Comparison of ENCODE assay signal across 21 cellular contexts in the genomic region with DNA sequence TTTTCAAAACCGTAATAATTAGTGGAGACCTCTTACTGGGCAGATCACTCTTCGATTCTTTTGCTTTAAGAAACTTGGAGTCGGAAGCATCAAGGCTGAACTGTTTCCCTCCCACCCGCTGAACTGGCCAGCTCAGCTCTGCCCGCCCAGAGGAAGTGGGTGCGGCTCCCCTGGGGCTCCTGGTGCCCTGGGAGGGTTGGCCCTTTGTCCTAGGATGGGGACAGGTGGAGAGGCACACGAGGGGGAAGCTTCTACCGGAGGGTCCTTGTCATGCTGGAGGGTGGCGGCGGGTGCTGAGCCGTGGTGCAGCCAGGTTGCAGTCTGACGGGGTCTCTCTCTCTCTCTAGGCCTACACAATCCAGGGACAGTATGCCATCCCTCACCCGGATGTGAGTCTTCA.
"Had no signal": no experiment of that assay in that cellular context is flagged by ENCODE, and none has a peak within 500 bp of the region (broad histone marks: within the 10 kb centered on the region; RNA-seq: fewer than 3 reads in every experiment).

No MANE protein-coding gene starts in this region.

- H3K27me3 Mint-ChIP-seq: naive thymus-derived CD8-positive, alpha-beta T cell; stimulated activated memory B cell treated with anti-CD40 and anti-IgM and Interleukin-4, amounts not matched to agents 10 μg/mL and 1 μg/mL and 100 μg/mL, for 72 hours; stimulated activated naive CD8-positive, alpha-beta T cell treated with anti-CD3 and anti-CD28 coated beads, Interleukin-15, Interleukin-2, amounts not matched to agents 100 ng/mL and 50 ng/mL, for 24 hours had no signal

- H3K27me3 ChIP-seq: hepatocyte, pancreas, right lobe of liver, upper lobe of left lung had no signal

- H3K9me3 Mint-ChIP-seq: endodermal cell; naive thymus-derived CD8-positive, alpha-beta T cell; stimulated activated memory B cell treated with anti-CD40 and anti-IgM and Interleukin-4, amounts not matched to agents 10 μg/mL and 1 μg/mL and 100 μg/mL, for 72 hours; stimulated activated naive CD8-positive, alpha-beta T cell treated with anti-CD3 and anti-CD28 coated beads, Interleukin-15, Interleukin-2, amounts not matched to agents 100 ng/mL and 50 ng/mL, for 24 hours had no signal

- H2AFZ ChIP-seq: hepatocyte had no signal

- H3K79me2 ChIP-seq: hepatocyte had no signal

- DNase-seq: effector CD4-positive, alpha-beta T cell; endodermal cell; erythroblast; foreskin melanocyte; head of caudate nucleus; mucosa of descending colon; occipital lobe; retina; stimulated activated CD4-positive, alpha-beta T cell treated with anti-CD3 and anti-CD28 coated beads, Interleukin-15, amount 100 ng/mL, for 24 hours; stimulated activated CD4-positive, alpha-beta T cell treated with anti-CD3 and anti-CD28 coated beads, Interleukin-1b, Interleukin-23, amount 100 ng/mL, for 48 hours; stimulated activated CD4-positive, alpha-beta T cell treated with anti-CD3 and anti-CD28 coated beads, Interleukin-4, amount 100 ng/mL, for 24 hours; tibial artery had no signal

- H3K4me3 Mint-ChIP-seq: endodermal cell; stimulated activated memory B cell treated with anti-CD40 and anti-IgM and Interleukin-4, amounts not matched to agents 10 μg/mL and 1 μg/mL and 100 μg/mL, for 72 hours; stimulated activated naive CD8-positive, alpha-beta T cell treated with anti-CD3 and anti-CD28 coated beads, Interleukin-15, Interleukin-2, amounts not matched to agents 100 ng/mL and 50 ng/mL, for 24 hours had no signal

- H3K9me3 ChIP-seq: mucosa of descending colon, pancreas, prostate gland, right lobe of liver, tibial artery, upper lobe of left lung had no signal

- H3K4me2 ChIP-seq: hepatocyte had no signal

- H3K27ac Mint-ChIP-seq: endodermal cell; stimulated activated memory B cell treated with anti-CD40 and anti-IgM and Interleukin-4, amounts not matched to agents 10 μg/mL and 1 μg/mL and 100 μg/mL, for 72 hours; stimulated activated naive CD8-positive, alpha-beta T cell treated with anti-CD3 and anti-CD28 coated beads, Interleukin-15, Interleukin-2, amounts not matched to agents 100 ng/mL and 50 ng/mL, for 24 hours had no signal

- H3K36me3 Mint-ChIP-seq: naive thymus-derived CD8-positive, alpha-beta T cell; stimulated activated memory B cell treated with anti-CD40 and anti-IgM and Interleukin-4, amounts not matched to agents 10 μg/mL and 1 μg/mL and 100 μg/mL, for 72 hours had no signal

- H3K36me3 ChIP-seq: pancreas, prostate gland, right lobe of liver, tibial artery, upper lobe of left lung had no signal

- ATAC-seq: naive thymus-derived CD8-positive, alpha-beta T cell; pancreas; right lobe of liver had no signal

- H3K4me1 ChIP-seq: pancreas, prostate gland, right lobe of liver, tibial artery, upper lobe of left lung had no signal

- H3K4me1 Mint-ChIP-seq: endodermal cell had no signal

- H3K4me3 ChIP-seq: coronary artery, hepatocyte, mucosa of descending colon, pancreas, prostate gland, right lobe of liver, tibial artery, upper lobe of left lung had no signal
